11 cellular contexts compared by ENCODE assay signal in the genomic region with DNA sequence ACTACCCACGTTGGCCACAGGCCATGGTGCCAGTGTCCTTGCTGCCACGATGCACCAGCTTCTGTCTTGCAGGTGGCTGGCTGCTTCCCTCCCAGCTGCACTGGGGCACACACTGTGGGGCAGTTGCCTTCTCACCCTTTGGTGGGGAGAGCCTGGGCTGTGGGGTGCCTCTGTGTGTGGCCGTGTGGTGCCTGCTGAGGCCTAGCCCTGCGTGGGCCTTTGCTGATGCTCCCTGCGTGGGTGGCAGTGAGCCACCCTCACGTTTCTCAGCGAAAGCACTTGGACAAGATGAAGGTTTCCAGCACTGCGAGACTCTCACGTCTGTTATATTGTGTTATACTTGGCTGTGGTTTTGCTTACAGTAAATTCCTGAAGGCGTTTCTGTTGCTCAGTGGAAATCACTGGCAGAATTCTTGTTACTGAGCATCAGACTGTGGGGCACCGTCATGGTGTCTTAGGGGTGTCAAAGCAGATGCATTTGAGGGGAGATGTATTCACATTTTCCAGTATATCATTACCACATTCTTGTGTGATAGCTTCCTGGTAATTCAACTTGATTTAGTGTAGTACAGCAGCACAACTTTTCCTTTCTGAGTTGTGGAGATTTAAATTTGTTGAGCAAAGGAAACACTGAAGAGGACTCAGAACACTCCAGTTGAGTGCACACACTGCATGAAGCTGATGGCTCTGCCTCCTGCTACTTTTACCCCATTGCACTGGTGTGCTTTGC.
DNase-seq lines count a peak whose midpoint lies in the region; ATAC-seq, FAIRE-seq and TF ChIP-seq lines count a peak whose summit lies in the region.
"Had no signal": no experiment of that assay in that cellular context is flagged by ENCODE, and none has a peak within 500 bp of the region (broad histone marks: within the 10 kb centered on the region; RNA-seq: fewer than 3 reads in every experiment).

No MANE protein-coding gene starts in this region.

- DNase-seq in activated T-helper 2 cell treated with anti-CD3 and anti-CD28 coated beads, Interferon-gamma antibody, Interleukin-2, Interleukin-4, amounts not matched to agents 10 μg/mL and 5 μg/mL and 100 μg/mL, durations not matched to agents 14 hours and 24 hours and 36 hours (ENCODE audit: low spot score), result no peak
- peak in 5 of 9 donors; percentile 6 to 62 (median 17) for DNase-seq in naive thymus-derived CD4-positive, alpha-beta T cell
- DNase-seq in stimulated activated CD8-positive, alpha-beta memory T cell treated with anti-CD3 and anti-CD28 coated beads, Interleukin-7, amount 100 ng/mL, for 4 hours (ENCODE audit: low read depth in 2 of 2), result peak; percentile 39 to 42
- DNase-seq in kidney, result no peak
- DNase-seq in NCI-H82 (lab: John Stamatoyannopoulos, UW), result no peak
- no peak for DNase-seq in NCI-H2107 treated with DMSO at 0.1 percent for 48 hours (lab: John Stamatoyannopoulos, UW; ENCODE audit: unreplicated experiment)
- DNase-seq: effector CD8-positive, alpha-beta T cell; NCI-H2081 treated with DMSO at 0.1 percent for 48 hours had no signal

- H3K9me3 ChIP-seq in naive thymus-derived CD4-positive, alpha-beta T cell (ENCODE audit: control insufficient read depth in 2 of 3, low read length in 3 of 3), result no peaks in the 10 kb centered on the region
- no peaks in the 10 kb centered on the region for H3K9me3 ChIP-seq in kidney (ENCODE audit: control insufficient read depth in 1 of 2, low read length in 2 of 2)

- no peaks in the 10 kb centered on the region for H3K36me3 Mint-ChIP-seq in T-helper 1 cell treated with Interleukin-12 subunit alpha and Interleukin-12 subunit beta and Interleukin-4 antibody, amounts not matched to agents 30 μg/mL and 1 μg/mL, for 36 hours (ENCODE audit: low read depth)
- no peaks in the 10 kb centered on the region for H3K36me3 Mint-ChIP-seq in activated T-helper 2 cell treated with anti-CD3 and anti-CD28 coated beads, Interferon-gamma antibody, Interleukin-2, Interleukin-4, amounts not matched to agents 10 μg/mL and 5 μg/mL and 100 μg/mL, durations not matched to agents 14 hours and 24 hours and 36 hours (ENCODE audit: low read depth)
- H3K36me3 Mint-ChIP-seq in naive thymus-derived CD4-positive, alpha-beta T cell, result peaks cover 0 to 4% (median 0%) of the 10 kb centered on the region in 5 donors

- peaks cover 34% of the 10 kb centered on the region for H3K4me1 Mint-ChIP-seq in T-helper 1 cell treated with Interleukin-12 subunit alpha and Interleukin-12 subunit beta and Interleukin-4 antibody, amounts not matched to agents 30 μg/mL and 1 μg/mL, for 36 hours (ENCODE audit: low read depth)
- peaks cover 44% of the 10 kb centered on the region for H3K4me1 Mint-ChIP-seq in activated T-helper 2 cell treated with anti-CD3 and anti-CD28 coated beads, Interferon-gamma antibody, Interleukin-2, Interleukin-4, amounts not matched to agents 10 μg/mL and 5 μg/mL and 100 μg/mL, durations not matched to agents 14 hours and 24 hours and 36 hours (ENCODE audit: low read depth)
- peaks cover 15 to 51% (median 38%) of the 10 kb centered on the region in 7 donors for H3K4me1 Mint-ChIP-seq in naive thymus-derived CD4-positive, alpha-beta T cell

- H3K9ac ChIP-seq in kidney (ENCODE audit: low read length in 2 of 2), result no peak overlapping the region

- H3K4me1 ChIP-seq in naive thymus-derived CD4-positive, alpha-beta T cell (ENCODE audit: control insufficient read depth in 2 of 2, insufficient read depth in 2 of 2, low read length in 2 of 2), result peaks cover 0 to 29% of the 10 kb centered on the region in 2 donors
- H3K4me1 ChIP-seq in kidney (ENCODE audit: control insufficient read depth in 1 of 2, insufficient read depth in 1 of 2, low read depth in 1 of 2, low read length in 2 of 2), result no peaks in the 10 kb centered on the region

- H3K27ac Mint-ChIP-seq in T-helper 1 cell treated with Interleukin-12 subunit alpha and Interleukin-12 subunit beta and Interleukin-4 antibody, amounts not matched to agents 30 μg/mL and 1 μg/mL, for 36 hours, result peak overlapping the region; percentile 93
- H3K27ac Mint-ChIP-seq in activated T-helper 2 cell treated with anti-CD3 and anti-CD28 coated beads, Interferon-gamma antibody, Interleukin-2, Interleukin-4, amounts not matched to agents 10 μg/mL and 5 μg/mL and 100 μg/mL, durations not matched to agents 14 hours and 24 hours and 36 hours, result peak overlapping the region; percentile 82
- peak overlapping the region; percentile 27 to 97 (median 95) for H3K27ac Mint-ChIP-seq in naive thymus-derived CD4-positive, alpha-beta T cell

- no peak for FAIRE-seq in kidney (lab: Jason Lieb, UNC)
- FAIRE-seq: GM18507 had no signal

- CTCF ChIA-PET in naive thymus-derived CD4-positive, alpha-beta T cell (lab: Charles Lee), result no interaction called here

- no peak for TF ChIP-seq CTCF in kidney (IDR thresholded peaks at IDR 0.05; ENCODE audit: borderline replicate concordance, extremely low read depth, insufficient read depth)

- ATAC-seq in naive thymus-derived CD4-positive, alpha-beta T cell, result peak; percentile 11
- ATAC-seq in GM21360 (IDR thresholded peaks at IDR 0.05; ENCODE audit: unreplicated experiment), result no peak

- no peaks in the 10 kb centered on the region for H3K36me3 ChIP-seq in naive thymus-derived CD4-positive, alpha-beta T cell (ENCODE audit: control insufficient read depth in 2 of 3, insufficient read depth in 3 of 3, low read length in 3 of 3)
- H3K36me3 ChIP-seq in kidney (ENCODE audit: control insufficient read depth in 1 of 2, insufficient read depth in 2 of 2, low read length in 2 of 2), result no peaks in the 10 kb centered on the region

- H3K9me3 Mint-ChIP-seq in T-helper 1 cell treated with Interleukin-12 subunit alpha and Interleukin-12 subunit beta and Interleukin-4 antibody, amounts not matched to agents 30 μg/mL and 1 μg/mL, for 36 hours, result no peaks in the 10 kb centered on the region
- peaks cover 6% of the 10 kb centered on the region for H3K9me3 Mint-ChIP-seq in activated T-helper 2 cell treated with anti-CD3 and anti-CD28 coated beads, Interferon-gamma antibody, Interleukin-2, Interleukin-4, amounts not matched to agents 10 μg/mL and 5 μg/mL and 100 μg/mL, durations not matched to agents 14 hours and 24 hours and 36 hours
- H3K9me3 Mint-ChIP-seq in naive thymus-derived CD4-positive, alpha-beta T cell, result peaks cover 0 to 5% (median 0%) of the 10 kb centered on the region in 11 donors

- H3K27me3 Mint-ChIP-seq in T-helper 1 cell treated with Interleukin-12 subunit alpha and Interleukin-12 subunit beta and Interleukin-4 antibody, amounts not matched to agents 30 μg/mL and 1 μg/mL, for 36 hours (ENCODE audit: low read depth), result no peaks in the 10 kb centered on the region
- no peaks in the 10 kb centered on the region for H3K27me3 Mint-ChIP-seq in activated T-helper 2 cell treated with anti-CD3 and anti-CD28 coated beads, Interferon-gamma antibody, Interleukin-2, Interleukin-4, amounts not matched to agents 10 μg/mL and 5 μg/mL and 100 μg/mL, durations not matched to agents 14 hours and 24 hours and 36 hours (ENCODE audit: low read depth)
- no peaks in the 10 kb centered on the region for H3K27me3 Mint-ChIP-seq in naive thymus-derived CD4-positive, alpha-beta T cell

- no peaks in the 10 kb centered on the region for H3K27me3 ChIP-seq in naive thymus-derived CD4-positive, alpha-beta T cell (ENCODE audit: control insufficient read depth in 2 of 2, insufficient read depth in 2 of 2, low read length in 2 of 2)

- H3K27ac ChIP-seq in naive thymus-derived CD4-positive, alpha-beta T cell (ENCODE audit: low read depth, low read length), result no peak overlapping the region
- no peak overlapping the region for H3K27ac ChIP-seq in kidney (ENCODE audit: low read depth in 2 of 2, low read length in 2 of 2)

- no peak overlapping the region for H3K4me3 ChIP-seq in naive thymus-derived CD4-positive, alpha-beta T cell (ENCODE audit: low read length)
- no peak overlapping the region for H3K4me3 ChIP-seq in kidney (ENCODE audit: low read length in 2 of 2)

- peak overlapping the region; percentile 15 for H3K4me3 Mint-ChIP-seq in T-helper 1 cell treated with Interleukin-12 subunit alpha and Interleukin-12 subunit beta and Interleukin-4 antibody, amounts not matched to agents 30 μg/mL and 1 μg/mL, for 36 hours
- H3K4me3 Mint-ChIP-seq in activated T-helper 2 cell treated with anti-CD3 and anti-CD28 coated beads, Interferon-gamma antibody, Interleukin-2, Interleukin-4, amounts not matched to agents 10 μg/mL and 5 μg/mL and 100 μg/mL, durations not matched to agents 14 hours and 24 hours and 36 hours (ENCODE audit: low read depth), result peak overlapping the region; percentile 26
- peak overlapping the region; percentile 20 to 76 (median 60) for H3K4me3 Mint-ChIP-seq in naive thymus-derived CD4-positive, alpha-beta T cell

- POLR2A ChIA-PET in naive thymus-derived CD4-positive, alpha-beta T cell (lab: Charles Lee), result no interaction called here

- intact Hi-C loops in activated T-helper 2 cell treated with anti-CD3 and anti-CD28 coated beads, Interferon-gamma antibody, Interleukin-2, Interleukin-4, amounts not matched to agents 10 μg/mL and 5 μg/mL and 100 μg/mL, durations not matched to agents 14 hours and 24 hours and 36 hours (cut with micrococcal nuclease), result loop anchor here (1.0 to 2.0 kb wide), 2 partner anchors 125 to 217 kb away; a partner anchor contains a TSS
- intact Hi-C loops in naive thymus-derived CD4-positive, alpha-beta T cell (cut with micrococcal nuclease), result loop anchor here (2.0 to 5.0 kb wide), 5 partner anchors 49 to 216 kb away; no protein-coding TSS in a partner anchor
- intact Hi-C loops in kidney (cut with DNase I), result no loop called here

Comparison
In these comparisons a context has a peak if more than half of its experiments do, and no peak if none do; other contexts are left out.
1. DNase-seq: peak in naive thymus-derived CD4-positive, alpha-beta T cell (5 of 9) and stimulated activated CD8-positive, alpha-beta memory T cell treated with anti-CD3 and anti-CD28 coated beads, Interleukin-7, amount 100 ng/mL, for 4 hours (2 of 2); none in activated T-helper 2 cell treated with anti-CD3 and anti-CD28 coated beads, Interferon-gamma antibody, Interleukin-2, Interleukin-4, amounts not matched to agents 10 μg/mL and 5 μg/mL and 100 μg/mL, durations not matched to agents 14 hours and 24 hours and 36 hours (single experiment), kidney (single experiment), NCI-H82 (single experiment) and NCI-H2107 treated with DMSO at 0.1 percent for 48 hours (single experiment).
2. Peak in every context shown above with its lines, with median percentiles within 50 percentile points of each other: H3K27ac Mint-ChIP-seq and H3K4me3 Mint-ChIP-seq.